Comparison of ENCODE assay signal across 5 cellular contexts in the genomic region with DNA sequence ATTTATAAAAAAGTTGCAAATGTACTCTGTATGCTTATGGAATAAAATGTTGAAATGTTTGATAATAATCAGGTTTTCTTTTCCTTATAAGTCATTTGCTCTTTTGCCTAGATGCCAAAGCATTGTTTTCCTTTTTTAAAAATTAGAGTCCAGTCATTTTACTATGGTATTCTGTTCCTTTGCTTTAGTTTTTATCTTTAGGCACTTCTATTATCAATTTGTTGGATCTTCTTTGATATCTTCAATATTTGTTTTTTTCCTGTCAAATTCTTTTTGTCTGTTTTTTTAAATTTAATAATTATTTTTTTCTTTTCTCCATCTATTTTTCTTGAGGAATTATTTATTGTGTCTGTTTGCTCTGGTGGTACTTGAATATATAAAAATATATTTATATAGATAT. TPM values are rescaled to one million over a fixed set of nuclear protein-coding genes. Genes with fewer than 3 reads are reported as not detected.
"Had no signal": no experiment of that assay in that cellular context is flagged by ENCODE, and none has a peak within 500 bp of the region (broad histone marks: within the 10 kb centered on the region; RNA-seq: fewer than 3 reads in every experiment).

No MANE protein-coding gene starts in this region.

RNA-seq across cellular contexts. Expression of a gene that starts 28.3 kb away (rescaled TPM):
- total RNA-seq: activated B cell treated with CpG ODN at 0.5 μM for 24 hours; activated naive CD4-positive, alpha-beta T cell treated with anti-CD3 and anti-CD28 coated beads for 36 hours; activated T-helper 17 cell treated with anti-CD3 and anti-CD28 coated beads, Interleukin-2, amount 50 U/mL, for 72 hours; T-cell; T-helper 17 cell had no signal
